ENCODE assay signal across 24 cellular contexts in genomic region chr22:20744456-20744855, GRCh38. TPM values are rescaled to one million over a fixed set of nuclear protein-coding genes. Genes with fewer than 3 reads are reported as not detected.
"Had no signal": no experiment of that assay in that cellular context is flagged by ENCODE, and none has a peak within 500 bp of the region (broad histone marks: within the 10 kb centered on the region; RNA-seq: fewer than 3 reads in every experiment).

No MANE protein-coding gene starts in this region.

- H3K4me3 ChIP-seq: gastrocnemius medialis, lung, mucosa of descending colon, pancreas, right lobe of liver, transverse colon, vagina had no signal

- H3K27me3 ChIP-seq: gastrocnemius medialis, neutrophil, pancreas, right lobe of liver, transverse colon, vagina had no signal

- H3K9me3 ChIP-seq: gastrocnemius medialis, mucosa of descending colon, neutrophil, pancreas, right lobe of liver, vagina had no signal

- H3K4me1 ChIP-seq: gastrocnemius medialis, pancreas, right lobe of liver, vagina had no signal

- DNase-seq: effector CD8-positive, alpha-beta T cell; endodermal cell; foreskin fibroblast; gastrocnemius medialis; head of caudate nucleus; mucosa of descending colon; naive B cell; pancreas; small intestine; stimulated activated CD4-positive, alpha-beta T cell treated with anti-CD3 and anti-CD28 coated beads, Interleukin-15, amount 100 ng/mL, for 24 hours; stimulated activated CD4-positive, alpha-beta T cell treated with anti-CD3 and anti-CD28 coated beads, Interleukin-2, amount 100 ng/mL, for 48 hours; stimulated activated naive CD4-positive, alpha-beta T cell; substantia nigra; transverse colon had no signal

- H3K27ac ChIP-seq: epithelial cell of prostate, gastrocnemius medialis, neutrophil, pancreas, right lobe of liver, transverse colon, vagina had no signal

- ATAC-seq: esophagus mucosa; gastrocnemius medialis; left lobe of liver; mucosa of descending colon; natural killer cell treated with Interleukin-12 subunit alpha and Interleukin-12 subunit beta and Interleukin-15 and Interleukin-18, amount 100 ng/mL, for 72 hours; pancreas; right lobe of liver had no signal

RNA-seq across cellular contexts. Expression of gene SERPIND1, which starts 29.5 kb away (rescaled TPM):
- total RNA-seq: endodermal cell, mesothelial cell of epicardium, mucosa of descending colon, neural crest cell, transverse colon, vagina had no signal
